1 cellular context compared by ENCODE assay signal in genomic region chr2:130336877-130337734, GRCh38.
TF ChIP-seq lines count a peak whose summit lies in the region.

No MANE protein-coding gene starts in this region.

TF ChIP-seq in HepG2, 621 proteins besides CTCF, POLR2A, EP300 and RAD21 (continued from another document and continues in another):
- TF ChIP-seq E2F2 (CRISPR knock-in tag; IDR thresholded peaks at IDR 0.05; ENCODE audit: borderline replicate concordance) (no peak), TEF (CRISPR knock-in tag; IDR thresholded peaks at IDR 0.05) (no peak), SKIL (CRISPR knock-in tag; IDR thresholded peaks at IDR 0.05; ENCODE audit: borderline replicate concordance) (no peak; the same call in 1 of the 2 replicates), USF2 (IDR thresholded peaks at IDR 0.05; ENCODE audit: low read depth, low read length) (peak; percentile 83), USF2 (CRISPR knock-in tag; IDR thresholded peaks at IDR 0.05; ENCODE audit: borderline replicate concordance) (peak; percentile 89; the same call in 1 of the 2 replicates), ZGPAT (CRISPR knock-in tag; IDR thresholded peaks at IDR 0.05) (peak; percentile 69; the same call in 1 of the 2 replicates), ZNF414 (CRISPR knock-in tag; IDR thresholded peaks at IDR 0.05) (no peak), ZSCAN12 (CRISPR knock-in tag; IDR thresholded peaks at IDR 0.05) (0 out of 2 replicates have a peak, but pooled peaks have one; percentile 11), ZSCAN5A (CRISPR knock-in tag; IDR thresholded peaks at IDR 0.05; ENCODE audit: borderline replicate concordance) (peak; percentile 80; the same call in 1 of the 2 replicates), ZFP37 (CRISPR knock-in tag; IDR thresholded peaks at IDR 0.05; ENCODE audit: borderline replicate concordance) (no peak), MTF2 (CRISPR knock-in tag; IDR thresholded peaks at IDR 0.05; ENCODE audit: borderline replicate concordance) (0 out of 2 replicates have a peak, but pooled peaks have one; percentile 59), RFXANK (CRISPR knock-in tag; IDR thresholded peaks at IDR 0.05) (0 out of 2 replicates have a peak, but pooled peaks have one; percentile 51), CSRNP1 (CRISPR knock-in tag; IDR thresholded peaks at IDR 0.05) (peak; percentile 69; the same call in 1 of the 2 replicates), YY1 (IDR thresholded peaks at IDR 0.05; ENCODE audit: insufficient read depth, insufficient replicate concordance, low read depth, low read length) (peak; percentile 75), FOXP1 (IDR thresholded peaks at IDR 0.05) (no peak), FOXP1 (CRISPR knock-in tag; IDR thresholded peaks at IDR 0.05) (no peak), SP140L (CRISPR knock-in tag; IDR thresholded peaks at IDR 0.05; ENCODE audit: borderline replicate concordance) (no peak), SMARCC2 (IDR thresholded peaks at IDR 0.05) (no peak), ZNF891 (CRISPR knock-in tag; IDR thresholded peaks at IDR 0.05) (peak; percentile 77), MAFF (IDR thresholded peaks at IDR 0.05; ENCODE audit: low read depth, low read length) (no peak), ZNF569 (CRISPR knock-in tag; IDR thresholded peaks at IDR 0.05; ENCODE audit: borderline replicate concordance) (0 out of 2 replicates have a peak, but pooled peaks have one; percentile 60), HOXA7 (CRISPR knock-in tag; IDR thresholded peaks at IDR 0.05) (no peak), ZNF33A (CRISPR knock-in tag; IDR thresholded peaks at IDR 0.05; ENCODE audit: borderline replicate concordance) (peak; percentile 73; the same call in 1 of the 2 replicates), SRSF4 (IDR thresholded peaks at IDR 0.05; ENCODE audit: low read depth, low read length, poor library complexity, severe bottlenecking) (no peak), SUZ12 (IDR thresholded peaks at IDR 0.05; ENCODE audit: low read depth, low read length) (no peak), HOXA9 (CRISPR knock-in tag; IDR thresholded peaks at IDR 0.05; ENCODE audit: borderline replicate concordance) (no peak), ZNF547 (CRISPR knock-in tag; IDR thresholded peaks at IDR 0.05) (peak; percentile 98), MAFK (conservative IDR thresholded peaks at IDR 0.05 in 1 of 2, IDR thresholded peaks at IDR 0.05 in 1 of 2; ENCODE audit: low read length in 2 of 2) (no peak), ZBTB46 (CRISPR knock-in tag; IDR thresholded peaks at IDR 0.05; ENCODE audit: borderline replicate concordance) (no peak), SYNCRIP (IDR thresholded peaks at IDR 0.05; ENCODE audit: insufficient read depth, low read depth, low read length) (no peak), DMTF1 (CRISPR knock-in tag; IDR thresholded peaks at IDR 0.05) (no peak), ATF6 (CRISPR knock-in tag; conservative IDR thresholded peaks at IDR 0.05) (peak; percentile 89; the same call in 1 of the 2 replicates), SNAI1 (CRISPR knock-in tag; IDR thresholded peaks at IDR 0.05; ENCODE audit: borderline replicate concordance) (peak; percentile 75; the same call in 1 of the 2 replicates), NFATC3 (CRISPR knock-in tag; IDR thresholded peaks at IDR 0.05) (peak; percentile 73; the same call in 1 of the 2 replicates), ZNF24 (IDR thresholded peaks at IDR 0.05) (peak; percentile 98), ZSCAN21 (CRISPR knock-in tag; IDR thresholded peaks at IDR 0.05; ENCODE audit: borderline replicate concordance) (peak; percentile 90), ADNP (CRISPR knock-in tag; IDR thresholded peaks at IDR 0.05) (no peak), RFX1 (IDR thresholded peaks at IDR 0.05) (no peak), ZNF12 (CRISPR knock-in tag; IDR thresholded peaks at IDR 0.05) (no peak; the same call in 1 of the 2 replicates), DDIT3 (CRISPR knock-in tag; IDR thresholded peaks at IDR 0.05) (no peak), ZNF772 (CRISPR knock-in tag; IDR thresholded peaks at IDR 0.05) (no peak)
